10 cellular contexts compared by ENCODE assay signal in the genomic region with DNA sequence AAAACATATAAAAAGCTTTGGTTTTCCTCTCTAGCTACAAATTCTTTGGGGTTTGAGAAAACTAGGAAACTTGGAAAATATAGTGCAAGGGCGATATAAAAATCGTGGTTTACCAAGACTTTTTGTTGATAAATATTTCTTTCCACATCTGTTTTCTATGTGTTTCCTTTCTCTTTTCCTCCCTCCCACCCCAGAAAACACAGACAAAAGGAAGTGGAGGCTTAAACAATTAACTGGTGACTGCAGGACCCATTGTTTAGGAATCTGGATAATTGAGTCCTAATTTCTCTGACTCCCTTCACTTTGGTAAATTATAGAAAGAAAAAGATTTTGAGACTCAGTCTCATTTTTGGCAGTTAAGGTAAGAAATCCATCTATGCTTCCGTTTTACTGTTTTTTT.
DNase-seq lines count a peak whose midpoint lies in the region; ATAC-seq, FAIRE-seq and TF ChIP-seq lines count a peak whose summit lies in the region.
"Had no signal": no experiment of that assay in that cellular context is flagged by ENCODE, and none has a peak within 500 bp of the region (broad histone marks: within the 10 kb centered on the region; RNA-seq: fewer than 3 reads in every experiment).

No MANE protein-coding gene starts in this region.

- no peaks in the 10 kb centered on the region for H3K9me3 Mint-ChIP-seq in endothelial cell (ENCODE audit: unreplicated experiment)

- ATAC-seq in GM18861 (IDR thresholded peaks at IDR 0.05; ENCODE audit: unreplicated experiment) = no peak

- H3K36me3 Mint-ChIP-seq in endothelial cell (ENCODE audit: low read depth, unreplicated experiment) = peaks cover 9% of the 10 kb centered on the region

- no peak for DNase-seq in GM19239 (ENCODE audit: insufficient read length, low spot score)
- DNase-seq in NCI-H69 (lab: John Stamatoyannopoulos, UW) = peak; percentile 45
- DNase-seq in endothelial cell (ENCODE audit: low spot score) = no peak
- DNase-seq in pons (ENCODE audit: low spot score) = peak; percentile 49
- no peak for DNase-seq in HPDE6-E6E7 (ENCODE audit: extremely low spot score)
- no peak for DNase-seq in cerebellar nuclear complex (lab: John Stamatoyannopoulos, UW)
- no peak for DNase-seq in NOMO-1 treated with DMSO at 0.1 percent for 48 hours (lab: John Stamatoyannopoulos, UW; ENCODE audit: unreplicated experiment)
- DNase-seq: NCI-H1694 had no signal

- peaks cover 52% of the 10 kb centered on the region for H3K4me1 Mint-ChIP-seq in endothelial cell (ENCODE audit: unreplicated experiment)

- peaks cover 2% of the 10 kb centered on the region for H3K27me3 Mint-ChIP-seq in endothelial cell (ENCODE audit: unreplicated experiment)

- FAIRE-seq in GM19239 (lab: Jason Lieb, UNC) = peak; percentile 70
- FAIRE-seq: colon had no signal

- peak overlapping the region; percentile 99 for H3K27ac Mint-ChIP-seq in endothelial cell (ENCODE audit: unreplicated experiment)

- H3K4me3 Mint-ChIP-seq in endothelial cell (ENCODE audit: unreplicated experiment) = peak overlapping the region; percentile 73

- TF ChIP-seq CTCF in endothelial cell (IDR thresholded peaks at IDR 0.05; ENCODE audit: unreplicated experiment) = no peak

Comparison
In these comparisons a context has a peak if more than half of its experiments do, and no peak if none do; other contexts are left out.
1. DNase-seq: peak in NCI-H69 (single experiment) and pons (single experiment); none in GM19239 (single experiment), endothelial cell (single experiment), HPDE6-E6E7 (single experiment), cerebellar nuclear complex (0 of 2) and NOMO-1 treated with DMSO at 0.1 percent for 48 hours (single experiment).